1 cellular context compared by ENCODE assay signal in genomic region chr15:92907229-92907628, GRCh38.
A peak's percentile ranks its signal among the peaks of the same experiment; 100 is the strongest.
TF ChIP-seq lines count a peak whose summit lies in the region.

No MANE protein-coding gene starts in this region.

TF ChIP-seq in A549, 52 proteins besides CTCF, POLR2A, EP300 and RAD21 (continued from another document):
- TF ChIP-seq, protein P1, sequence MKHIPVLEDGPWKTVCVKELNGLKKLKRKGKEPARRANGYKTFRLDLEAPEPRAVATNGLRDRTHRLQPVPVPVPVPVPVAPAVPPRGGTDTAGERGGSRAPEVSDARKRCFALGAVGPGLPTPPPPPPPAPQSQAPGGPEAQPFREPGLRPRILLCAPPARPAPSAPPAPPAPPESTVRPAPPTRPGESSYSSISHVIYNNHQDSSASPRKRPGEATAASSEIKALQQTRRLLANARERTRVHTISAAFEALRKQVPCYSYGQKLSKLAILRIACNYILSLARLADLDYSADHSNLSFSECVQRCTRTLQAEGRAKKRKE (CRISPR knock-in tag; IDR thresholded peaks at IDR 0.05; ENCODE audit: low read depth): no peak
- TF ChIP-seq SREBF2 (IDR thresholded peaks at IDR 0.05): no peak
- TF ChIP-seq, protein P2, sequence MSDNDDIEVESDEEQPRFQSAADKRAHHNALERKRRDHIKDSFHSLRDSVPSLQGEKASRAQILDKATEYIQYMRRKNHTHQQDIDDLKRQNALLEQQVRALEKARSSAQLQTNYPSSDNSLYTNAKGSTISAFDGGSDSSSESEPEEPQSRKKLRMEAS (IDR thresholded peaks at IDR 0.05): no peak
- no peak for TF ChIP-seq HOXB13 (CRISPR knock-in tag; IDR thresholded peaks at IDR 0.05; ENCODE audit: low read depth)
- peak; percentile 66; the same call in 1 of the 2 replicates for TF ChIP-seq POLR2AphosphoS2 (conservative IDR thresholded peaks at IDR 0.05; ENCODE audit: low read length)
- no peak for TF ChIP-seq HEYL (CRISPR knock-in tag; IDR thresholded peaks at IDR 0.05)
- no peak for TF ChIP-seq TP53 (CRISPR knock-in tag; IDR thresholded peaks at IDR 0.05)
